ENCODE assay signal across 24 cellular contexts in the genomic region with DNA sequence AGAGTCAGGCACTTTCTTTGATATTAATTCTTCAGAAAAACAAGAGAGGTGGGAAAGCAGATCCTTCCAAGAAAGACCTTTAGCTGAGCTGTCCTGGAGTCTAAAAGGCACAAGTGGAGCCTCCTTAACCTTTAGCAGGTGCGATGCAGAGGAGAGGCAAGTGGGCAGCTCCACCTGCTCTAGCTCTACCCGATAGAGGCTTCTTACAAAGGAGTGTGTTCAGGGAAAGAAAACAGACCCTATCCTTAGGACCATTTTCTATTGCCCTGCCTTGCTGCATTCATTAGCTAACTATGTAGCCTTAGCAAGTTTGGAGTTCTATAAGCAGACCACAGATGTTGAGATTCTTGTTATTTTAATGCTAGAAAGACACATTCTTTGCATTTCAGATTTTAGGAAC.
"Had no signal": no experiment of that assay in that cellular context is flagged by ENCODE, and none has a peak within 500 bp of the region (broad histone marks: within the 10 kb centered on the region; RNA-seq: fewer than 3 reads in every experiment).

No MANE protein-coding gene starts in this region.

- H3K36me3 ChIP-seq: left lung, lower lobe of right lung had no signal

- H3K9me3 Mint-ChIP-seq: naive B cell had no signal

- H3K27me3 ChIP-seq: dorsolateral prefrontal cortex, esophagus muscularis mucosa, foreskin keratinocyte, hepatocyte, left lung had no signal

- H3K27ac ChIP-seq: coronary artery, dorsolateral prefrontal cortex, esophagus muscularis mucosa, foreskin keratinocyte, hepatocyte, left lung, lower lobe of right lung had no signal

- H3K27ac Mint-ChIP-seq: mesothelial cell of epicardium, naive B cell had no signal

- H3K4me1 Mint-ChIP-seq: naive B cell had no signal

- H3K9me3 ChIP-seq: esophagus muscularis mucosa, left lung, lower lobe of right lung, mucosa of descending colon had no signal

- H3K4me3 ChIP-seq: coronary artery, dorsolateral prefrontal cortex, esophagus muscularis mucosa, hepatocyte, left lung, lower lobe of right lung, mucosa of descending colon had no signal

- DNase-seq: dermis blood vessel endothelial cell; dorsolateral prefrontal cortex; effector CD4-positive, alpha-beta T cell; effector memory CD4-positive, alpha-beta T cell; foreskin keratinocyte; glutamatergic neuron; head of caudate nucleus; hypothalamus; left cardiac atrium; left lung; left ventricle myocardium superior; lower lobe of right lung; mesenchymal stem cell; mucosa of descending colon; naive B cell had no signal

- H3K4me3 Mint-ChIP-seq: mesothelial cell of epicardium had no signal

- ATAC-seq: foreskin keratinocyte, left cardiac atrium, left lung, left ventricle myocardium superior, lower lobe of right lung, mucosa of descending colon had no signal

- H3K4me1 ChIP-seq: esophagus muscularis mucosa, left lung, lower lobe of right lung had no signal

- H3K36me3 Mint-ChIP-seq: naive B cell had no signal

- H3K4me2 ChIP-seq: hepatocyte had no signal

- H3K79me2 ChIP-seq: hepatocyte had no signal

- H2AFZ ChIP-seq: hepatocyte had no signal

- FAIRE-seq: colon, endothelial cell of umbilical vein, frontal cortex, islet of Langerhans, keratinocyte had no signal
